13 cellular contexts compared by ENCODE assay signal in genomic region chr15:71435552-71435951, GRCh38.
"Had no signal": no experiment of that assay in that cellular context is flagged by ENCODE, and none has a peak within 500 bp of the region (broad histone marks: within the 10 kb centered on the region; RNA-seq: fewer than 3 reads in every experiment).

No MANE protein-coding gene starts in this region.

- ATAC-seq: activated CD4-positive, CD25-positive, alpha-beta regulatory T cell treated with anti-CD3 and anti-CD28 coated beads, Interleukin-2, amount 50 U/mL, for 24 hours; activated T-cell treated with anti-CD3 and anti-CD28 coated beads, Interleukin-2, amount 50 U/mL, for 72 hours had no signal

- H3K36me3 ChIP-seq: vagina had no signal

- DNase-seq: activated gamma-delta T cell; activated T-cell treated with anti-CD3 and anti-CD28 coated beads, Interleukin-2, amount 50 U/mL, for 72 hours; caudate nucleus; foreskin fibroblast; hippocampal formation; islet precursor cell; occipital lobe; stimulated activated CD4-positive, alpha-beta T cell treated with anti-CD3 and anti-CD28 coated beads, Interleukin-15, amount 100 ng/mL, for 24 hours; stimulated activated CD4-positive, alpha-beta T cell treated with anti-CD3 and anti-CD28 coated beads, Interleukin-2, amount 100 ng/mL, for 48 hours; T1000 had no signal

- H3K27ac ChIP-seq: epithelial cell of prostate, vagina had no signal

- H3K4me1 ChIP-seq: vagina had no signal

- H3K4me3 ChIP-seq: vagina had no signal

- H3K27me3 ChIP-seq: vagina had no signal

- H3K9me3 ChIP-seq: vagina had no signal
